In genomic region chr5:14681236-14681752, GRCh38 we compare ENCODE assay signal across 16 cellular contexts. TPM values are rescaled to one million over a fixed set of nuclear protein-coding genes. Genes with fewer than 3 reads are reported as not detected.
DNase-seq lines count a peak whose midpoint lies in the region; ATAC-seq and TF ChIP-seq lines count a peak whose summit lies in the region.
"Had no signal": no experiment of that assay in that cellular context is flagged by ENCODE, and none has a peak within 500 bp of the region (broad histone marks: within the 10 kb centered on the region; RNA-seq: fewer than 3 reads in every experiment).

No MANE protein-coding gene starts in this region.

- 58 to 71% (median 68%) methylated on average over 10 of the region's 10 CpGs for WGBS in heart left ventricle, 4 donors

- H3K36me3 ChIP-seq in heart left ventricle (peaks cover 0 to 68% (median 48%) of the 10 kb centered on the region in 9 donors), thoracic aorta (peaks cover 12% of the 10 kb centered on the region)

- CTCF ChIA-PET in activated naive CD4-positive, alpha-beta T cell treated with anti-CD3 and anti-CD28 coated beads for 36 hours (lab: Charles Lee) = no interaction called here
- CTCF ChIA-PET in activated B cell treated with CpG ODN at 0.5 μM for 24 hours (lab: Charles Lee) = interaction anchor here (0.8 to 1.4 kb wide), 2 partner anchors 26 to 33 kb away, joined by 3 to 4 read pairs; no protein-coding TSS in a partner anchor

- H3K9me3 Mint-ChIP-seq in activated naive CD4-positive, alpha-beta T cell treated with anti-CD3 and anti-CD28 coated beads for 36 hours = no peaks in the 10 kb centered on the region
- H3K9me3 Mint-ChIP-seq in activated B cell treated with CpG ODN at 0.5 μM for 24 hours = no peaks in the 10 kb centered on the region

- H3K27me3 ChIP-seq in heart left ventricle = no peaks in the 10 kb centered on the region
- no peaks in the 10 kb centered on the region for H3K27me3 ChIP-seq in thoracic aorta (replicated peaks; ENCODE audit: insufficient read depth)

- H3K9me3 ChIP-seq in heart left ventricle (no peaks in the 10 kb centered on the region), thoracic aorta (no peaks in the 10 kb centered on the region)

- POLR2A ChIA-PET in activated B cell treated with CpG ODN at 0.5 μM for 24 hours (lab: Charles Lee) = no interaction called here

- TF ChIP-seq CTCF in activated B cell treated with CpG ODN at 0.5 μM for 24 hours (IDR thresholded peaks at IDR 0.05) = no peak
- no peak for TF ChIP-seq CTCF in heart left ventricle (IDR thresholded peaks at IDR 0.05)
- TF ChIP-seq CTCF in thoracic aorta (IDR thresholded peaks at IDR 0.05) = no peak

- no peaks in the 10 kb centered on the region for H3K27me3 Mint-ChIP-seq in activated naive CD4-positive, alpha-beta T cell treated with anti-CD3 and anti-CD28 coated beads for 36 hours (ENCODE audit: low read depth)
- H3K27me3 Mint-ChIP-seq in activated B cell treated with CpG ODN at 0.5 μM for 24 hours = no peaks in the 10 kb centered on the region

- no peak for ATAC-seq in activated B cell treated with CpG ODN at 0.5 μM for 24 hours (ENCODE audit: low read depth)
- peak; percentile 63 to 71 (median 69) for ATAC-seq in heart left ventricle
- no peak for ATAC-seq in thoracic aorta (ENCODE audit: insufficient number of reproducible peaks, low FRiP score, low read depth)
- ATAC-seq in GM21786 (IDR thresholded peaks at IDR 0.05; ENCODE audit: unreplicated experiment) = no peak

- intact Hi-C loops in activated naive CD4-positive, alpha-beta T cell treated with anti-CD3 and anti-CD28 coated beads for 36 hours (cut with micrococcal nuclease) = no loop called here
- intact Hi-C loops in activated B cell treated with CpG ODN at 0.5 μM for 24 hours (cut with micrococcal nuclease) = no loop called here
- intact Hi-C loops in heart left ventricle (cut with DNase I) = no loop called here

- H3K4me3 ChIP-seq in heart left ventricle (no peak overlapping the region), thoracic aorta (peak overlapping the region; percentile 27)

- H3K27ac ChIP-seq in heart left ventricle = peak overlapping the region; percentile 16 to 88 (median 66)
- peak overlapping the region; percentile 45 to 94 for H3K27ac ChIP-seq in thoracic aorta
- H3K27ac ChIP-seq: C4-2B had no signal

- peak overlapping the region; percentile 36 for H3K27ac Mint-ChIP-seq in activated naive CD4-positive, alpha-beta T cell treated with anti-CD3 and anti-CD28 coated beads for 36 hours
- H3K27ac Mint-ChIP-seq in activated B cell treated with CpG ODN at 0.5 μM for 24 hours = peak overlapping the region; percentile 31

- H3K4me1 ChIP-seq in heart left ventricle (peaks cover 2 to 78% (median 36%) of the 10 kb centered on the region in 12 donors), thoracic aorta (ENCODE audit: control insufficient read depth in 1 of 2, low read depth in 2 of 2) (peaks cover 19 to 64% of the 10 kb centered on the region in 2 donors)

- DNase-seq in activated naive CD4-positive, alpha-beta T cell treated with anti-CD3 and anti-CD28 coated beads for 36 hours = no peak
- no peak for DNase-seq in activated naive CD4-positive, alpha-beta T cell treated with Interleukin-2 at 50 U/mL for 16 hours
- DNase-seq in activated B cell treated with CpG ODN at 0.5 μM for 24 hours = no peak
- DNase-seq in heart left ventricle = peak; percentile 33 to 73 (median 65)
- no peak for DNase-seq in thoracic aorta (ENCODE audit: low spot score)
- DNase-seq in NCI-H1417 (lab: John Stamatoyannopoulos, UW) = no peak
- DNase-seq: DMS53, GOT3, NCI-H1417 treated with DMSO at 0.1 percent for 48 hours, NCI-H2029, NCI-H2171, NCI-H446, NCI-H69, SHP77 treated with DMSO at 0.1 percent for 48 hours had no signal

- H3K36me3 Mint-ChIP-seq in activated naive CD4-positive, alpha-beta T cell treated with anti-CD3 and anti-CD28 coated beads for 36 hours (ENCODE audit: low read depth) = peaks cover 37% of the 10 kb centered on the region
- peaks cover 79% of the 10 kb centered on the region for H3K36me3 Mint-ChIP-seq in activated B cell treated with CpG ODN at 0.5 μM for 24 hours (ENCODE audit: low read depth)

- no peak overlapping the region for H3K4me3 Mint-ChIP-seq in activated naive CD4-positive, alpha-beta T cell treated with anti-CD3 and anti-CD28 coated beads for 36 hours
- H3K4me3 Mint-ChIP-seq in activated B cell treated with CpG ODN at 0.5 μM for 24 hours = no peak overlapping the region

- peaks cover 29% of the 10 kb centered on the region for H3K4me1 Mint-ChIP-seq in activated naive CD4-positive, alpha-beta T cell treated with anti-CD3 and anti-CD28 coated beads for 36 hours (ENCODE audit: low read depth)
- H3K4me1 Mint-ChIP-seq in activated B cell treated with CpG ODN at 0.5 μM for 24 hours = peaks cover 52% of the 10 kb centered on the region

- TF ChIP-seq POLR2A in heart left ventricle (IDR thresholded peaks at IDR 0.05) = no peak

RNA-seq across cellular contexts. Expression of gene OTULIN, which starts 16.8 kb away (rescaled TPM):
- total RNA-seq in activated naive CD4-positive, alpha-beta T cell treated with anti-CD3 and anti-CD28 coated beads for 36 hours = 10 to 100 TPM; 46.4 to 48.0 TPM
- total RNA-seq in activated B cell treated with CpG ODN at 0.5 μM for 24 hours (94.0 and 96.5 TPM in 2 replicates), heart left ventricle (10 to 100 TPM; 19.3 to 42.0 (median 27.5) TPM), thoracic aorta (10 to 100 TPM; 52.5 to 52.9 TPM)
- 10 to 100 TPM in 1 of 2 donors, 1 to 10 TPM in 1; 7.6 to 12.4 TPM for polyA plus RNA-seq in heart left ventricle

Comparison
In these comparisons a context has a peak if more than half of its experiments do, and no peak if none do; other contexts are left out.
1. DNase-seq: peak in heart left ventricle (5 of 5); none in activated naive CD4-positive, alpha-beta T cell treated with anti-CD3 and anti-CD28 coated beads for 36 hours (single experiment), activated naive CD4-positive, alpha-beta T cell treated with Interleukin-2 at 50 U/mL for 16 hours (single experiment), activated B cell treated with CpG ODN at 0.5 μM for 24 hours (single experiment), thoracic aorta (single experiment) and NCI-H1417 (0 of 3).
2. ATAC-seq: peak in heart left ventricle (4 of 4); none in activated B cell treated with CpG ODN at 0.5 μM for 24 hours (single experiment), thoracic aorta (single experiment) and GM21786 (single experiment).